ENCODE assay signal across 15 cellular contexts in genomic region chr3:197500812-197501211, GRCh38. TPM values are rescaled to one million over a fixed set of nuclear protein-coding genes. Genes with fewer than 3 reads are reported as not detected.
A peak's percentile ranks its signal among the peaks of the same experiment; 100 is the strongest.
DNase-seq lines count a peak whose midpoint lies in the region; ATAC-seq, FAIRE-seq and TF ChIP-seq lines count a peak whose summit lies in the region.
"Had no signal": no experiment of that assay in that cellular context is flagged by ENCODE, and none has a peak within 500 bp of the region (broad histone marks: within the 10 kb centered on the region; RNA-seq: fewer than 3 reads in every experiment).

No MANE protein-coding gene starts in this region.

- H2AFZ ChIP-seq in ACC112 (ENCODE audit: low read length, unreplicated experiment) (peak overlapping the region; percentile 75), Loucy (ENCODE audit: low read length) (peak overlapping the region; percentile 47; the same call in 1 of the 2 replicates), astrocyte (ENCODE audit: low read depth, low read length) (no peak overlapping the region), mesenchymal stem cell (ENCODE audit: low read depth, low read length) (no peak overlapping the region)

- no peak overlapping the region for H3K18ac ChIP-seq in mesenchymal stem cell (ENCODE audit: low read depth in 1 of 2, low read length in 2 of 2)

- no peaks in the 10 kb centered on the region for H3K9me3 Mint-ChIP-seq in astrocyte (ENCODE audit: unreplicated experiment)

- peaks cover 1% of the 10 kb centered on the region for H3K27me3 Mint-ChIP-seq in astrocyte (ENCODE audit: low read depth, unreplicated experiment)

- DNase-seq in astrocyte (ENCODE audit: low read depth) (no peak), mesenchymal stem cell (no peak), GM19238 (ENCODE audit: insufficient read length, low spot score) (no peak), gastrocnemius medialis (no peak), NCI-H1105 treated with DMSO at 0.1 percent for 48 hours (lab: John Stamatoyannopoulos, UW) (no peak)
- no peak for DNase-seq in stimulated activated CD4-positive, alpha-beta T cell treated with anti-CD3 and anti-CD28 coated beads, Interleukin-4, amount 100 ng/mL, for 1 hour
- DNase-seq: AML-193, DMS79 treated with DMSO at 0.1 percent for 48 hours, NCI-H1694 treated with DMSO at 0.1 percent for 48 hours, NCI-H2107 had no signal

- no peak overlapping the region for H2BK12ac ChIP-seq in mesenchymal stem cell (ENCODE audit: low read length in 2 of 2)

- no peak overlapping the region for H3K4me2 ChIP-seq in Loucy (ENCODE audit: low read depth, low read length, poor library complexity, severe bottlenecking)
- H3K4me2 ChIP-seq in astrocyte (ENCODE audit: low read length) = no peak overlapping the region
- no peak overlapping the region for H3K4me2 ChIP-seq in mesenchymal stem cell (ENCODE audit: low read length, poor library complexity, severe bottlenecking)

- peaks cover 7% of the 10 kb centered on the region for H3K4me1 Mint-ChIP-seq in astrocyte (ENCODE audit: low read depth, unreplicated experiment)

- TF ChIP-seq POLR2A in gastrocnemius medialis (IDR thresholded peaks at IDR 0.05) = no peak

- H3K27me3 ChIP-seq in ACC112 (ENCODE audit: insufficient read depth, low read length) (no peaks in the 10 kb centered on the region), Loucy (ENCODE audit: insufficient read depth, low read length, poor library complexity, severe bottlenecking) (no peaks in the 10 kb centered on the region), astrocyte (ENCODE audit: insufficient read depth, low read length) (no peaks in the 10 kb centered on the region), mesenchymal stem cell (ENCODE audit: control insufficient read depth in 1 of 2, insufficient read depth in 1 of 2, low read length in 2 of 2) (peaks cover 0 to 16% of the 10 kb centered on the region in 2 experiments), gastrocnemius medialis (no peaks in the 10 kb centered on the region)
- H3K27me3 ChIP-seq: SJCRH30 had no signal

- peak overlapping the region; percentile 53 for H3K27ac Mint-ChIP-seq in astrocyte (ENCODE audit: unreplicated experiment)

- intact Hi-C loops in gastrocnemius medialis (cut with DNase I; ENCODE audit: low total_unique reads) = no loop called here

- no peaks in the 10 kb centered on the region for H4K20me1 ChIP-seq in Loucy (ENCODE audit: insufficient read depth, low read length, poor library complexity, severe bottlenecking)
- H4K20me1 ChIP-seq in astrocyte (ENCODE audit: insufficient read depth, low read length) = no peaks in the 10 kb centered on the region

- H3F3A ChIP-seq in Loucy (ENCODE audit: low read depth) = no peaks in the 10 kb centered on the region

- H2BK120ac ChIP-seq in mesenchymal stem cell (ENCODE audit: low read depth, low read length) = no peak overlapping the region

- H3K36me3 ChIP-seq in ACC112 (ENCODE audit: insufficient read depth, low read length) (no peaks in the 10 kb centered on the region), Loucy (ENCODE audit: insufficient read depth, low read length) (no peaks in the 10 kb centered on the region), astrocyte (ENCODE audit: insufficient read depth, low read length) (no peaks in the 10 kb centered on the region), mesenchymal stem cell (ENCODE audit: control insufficient read depth in 1 of 2, insufficient read depth in 2 of 2, low read depth in 1 of 2, low read length in 2 of 2) (peaks cover 0 to 3% of the 10 kb centered on the region in 2 experiments), gastrocnemius medialis (no peaks in the 10 kb centered on the region)
- H3K36me3 ChIP-seq: SJCRH30 had no signal

- H3K14ac ChIP-seq in mesenchymal stem cell (ENCODE audit: low read length in 2 of 2) = no peak overlapping the region

- H2BK5ac ChIP-seq in mesenchymal stem cell (ENCODE audit: low read depth, low read length, poor library complexity, severe bottlenecking) = no peak overlapping the region

- H3K4me3 ChIP-seq in ACC112 (ENCODE audit: low read depth, low read length) (no peak overlapping the region), Loucy (ENCODE audit: low read length, poor library complexity, severe bottlenecking) (no peak overlapping the region), astrocyte (ENCODE audit: insufficient read depth, low read depth, low read length) (no peak overlapping the region), mesenchymal stem cell (ENCODE audit: insufficient read depth in 1 of 2, low read depth in 1 of 2, low read length in 2 of 2) (no peak overlapping the region), gastrocnemius medialis (no peak overlapping the region)
- H3K4me3 ChIP-seq: SJCRH30 had no signal

- H3K4me1 ChIP-seq in ACC112 (ENCODE audit: control insufficient read depth, insufficient read depth, low read length, unreplicated experiment) = peaks cover 23% of the 10 kb centered on the region
- H3K4me1 ChIP-seq in Loucy (ENCODE audit: insufficient read depth, low read length, poor library complexity, severe bottlenecking) = no peaks in the 10 kb centered on the region
- H3K4me1 ChIP-seq in astrocyte (ENCODE audit: insufficient read depth, low read length) = peaks cover 14% of the 10 kb centered on the region
- H3K4me1 ChIP-seq in mesenchymal stem cell (ENCODE audit: control insufficient read depth, insufficient read depth, low read depth, low read length) = peaks cover 13% of the 10 kb centered on the region
- no peaks in the 10 kb centered on the region for H3K4me1 ChIP-seq in gastrocnemius medialis

- no peak for FAIRE-seq in astrocyte (lab: Jason Lieb, UNC)

- no peak overlapping the region for H3K23ac ChIP-seq in mesenchymal stem cell (ENCODE audit: low read length in 2 of 2)

- no peaks in the 10 kb centered on the region for H3K79me1 ChIP-seq in mesenchymal stem cell (replicated peaks; ENCODE audit: low read length, poor library complexity, severe bottlenecking)

- H3K4me3 Mint-ChIP-seq in astrocyte (ENCODE audit: unreplicated experiment) = no peak overlapping the region

- no peak overlapping the region for H4K91ac ChIP-seq in mesenchymal stem cell (ENCODE audit: low read length)

- no peak overlapping the region for H3K27ac ChIP-seq in ACC112 (ENCODE audit: low read depth, low read length)
- H3K27ac ChIP-seq in astrocyte (ENCODE audit: low read depth, low read length) = no peak overlapping the region
- H3K27ac ChIP-seq in mesenchymal stem cell (ENCODE audit: low read length, poor library complexity, severe bottlenecking) = no peak overlapping the region
- H3K27ac ChIP-seq in gastrocnemius medialis = no peak overlapping the region
- H3K27ac ChIP-seq: C4-2B, SJCRH30 had no signal

- H3K36me3 Mint-ChIP-seq in astrocyte (ENCODE audit: low read depth, unreplicated experiment) = no peaks in the 10 kb centered on the region

- H3K79me2 ChIP-seq in ACC112 (ENCODE audit: control insufficient read depth, insufficient read depth, low read length, unreplicated experiment) (no peaks in the 10 kb centered on the region), Loucy (ENCODE audit: insufficient read depth, low read length) (no peaks in the 10 kb centered on the region), astrocyte (ENCODE audit: insufficient read depth, low read length) (no peaks in the 10 kb centered on the region)

- H3K9me3 ChIP-seq in Loucy (ENCODE audit: insufficient read depth, low read depth, low read length) (no peaks in the 10 kb centered on the region), astrocyte (ENCODE audit: insufficient read depth, low read depth, low read length) (no peaks in the 10 kb centered on the region), mesenchymal stem cell (ENCODE audit: control insufficient read depth, low read length) (no peaks in the 10 kb centered on the region), gastrocnemius medialis (no peaks in the 10 kb centered on the region)
- H3K9me3 ChIP-seq: SJCRH30 had no signal

- no peak overlapping the region for H4K8ac ChIP-seq in mesenchymal stem cell (ENCODE audit: low read length)

- H3K4ac ChIP-seq in mesenchymal stem cell (ENCODE audit: low read depth in 1 of 2, low read length in 2 of 2) = no peak overlapping the region

- no peak for ATAC-seq in gastrocnemius medialis

- no peak overlapping the region for H2BK15ac ChIP-seq in mesenchymal stem cell (ENCODE audit: low read depth, poor library complexity, severe bottlenecking)

- H3K9me2 ChIP-seq in Loucy (replicated peaks; ENCODE audit: low read depth, low read length) = no peaks in the 10 kb centered on the region

- in situ Hi-C loops in gastrocnemius medialis (cut with MboI; ENCODE audit: low sequenced_read_pairs in 4 of 4) = loop anchor here (10.0 to 25.0 kb wide), 3 partner anchors 246 to 514 kb away; no protein-coding TSS in a partner anchor

- H3K9ac ChIP-seq in Loucy (ENCODE audit: low read depth, low read length, poor library complexity, severe bottlenecking) (no peak overlapping the region), astrocyte (ENCODE audit: low read length) (no peak overlapping the region), mesenchymal stem cell (ENCODE audit: low read length) (no peak overlapping the region)

- H2AK5ac ChIP-seq in mesenchymal stem cell (ENCODE audit: low read length, severe bottlenecking) = peak overlapping the region; percentile 81

- TF ChIP-seq CTCF in Loucy (conservative IDR thresholded peaks at IDR 0.05; ENCODE audit: low read length) = no peak
- no peak for TF ChIP-seq CTCF in astrocyte (IDR thresholded peaks at IDR 0.05; ENCODE audit: insufficient read depth, low read depth, low read length)
- no peak for TF ChIP-seq CTCF in gastrocnemius medialis (IDR thresholded peaks at IDR 0.05 in 4 of 5, conservative IDR thresholded peaks at IDR 0.05 in 1 of 5)

RNA-seq across cellular contexts. Expression of gene BDH1, which starts 55.0 kb away (rescaled TPM):
- total RNA-seq in astrocyte (0.96 and 1.5 TPM in 2 replicates), gastrocnemius medialis (1 to 10 TPM; 7.1 to 9.5 (median 8.9) TPM)
- polyA plus RNA-seq in mesenchymal stem cell (2013, experiment 1 of 2) = 2.1 TPM
- polyA plus RNA-seq in mesenchymal stem cell (2013, experiment 2 of 2) = 2.0 TPM
- total RNA-seq: G401 had no signal

Comparison
In these comparisons a context has a peak if more than half of its experiments do, and no peak if none do; other contexts are left out.
1. H2AFZ ChIP-seq: peak in ACC112 (single experiment) and Loucy (single experiment); none in astrocyte (single experiment) and mesenchymal stem cell (single experiment).